ENCODE assay signal across 8 cellular contexts in genomic region chr17:62968445-62968923, GRCh38. TPM values are rescaled to one million over a fixed set of nuclear protein-coding genes. Genes with fewer than 3 reads are reported as not detected.
DNase-seq lines count a peak whose midpoint lies in the region; ATAC-seq and TF ChIP-seq lines count a peak whose summit lies in the region.

No MANE protein-coding gene starts in this region.

- no TSS peak for BruUV-seq in mammary epithelial cell (replicated peaks; lab: Mats Ljungman, UMichigan)

- DNase-seq in NCI-H187 treated with DMSO at 0.1 percent for 48 hours (lab: John Stamatoyannopoulos, UW) = peak; percentile 92
- peak in 1 of 3 donors; percentile 34 for DNase-seq in T-helper 17 cell
- peak; percentile 86 for DNase-seq in mammary epithelial cell
- peak; percentile 78 for DNase-seq in kidney epithelial cell (ENCODE audit: low read depth)
- peak; percentile 12 for DNase-seq in stimulated activated CD4-positive, alpha-beta T cell treated with anti-CD3 and anti-CD28 coated beads, Interleukin-4, amount 100 ng/mL, for 1 hour

- H3K4me1 ChIP-seq in mammary epithelial cell (ENCODE audit: insufficient read depth, low read length) = peaks cover 12% of the 10 kb centered on the region

- peak; percentile 92 for TF ChIP-seq CTCF in 22Rv1 (IDR thresholded peaks at IDR 0.05)
- TF ChIP-seq CTCF in GM12874 (IDR thresholded peaks at IDR 0.05; ENCODE audit: insufficient read depth, low read depth, low read length) = peak; percentile 54
- peak; percentile 94 to 96 for TF ChIP-seq CTCF in mammary epithelial cell (conservative IDR thresholded peaks at IDR 0.05 in 1 of 2, IDR thresholded peaks at IDR 0.05 in 1 of 2; ENCODE audit: extremely low read depth in 1 of 2, insufficient read depth in 1 of 2, low read depth in 1 of 2, low read length in 2 of 2)
- peak; percentile 91 for TF ChIP-seq CTCF in kidney epithelial cell (IDR thresholded peaks at IDR 0.05; ENCODE audit: insufficient read depth, low read length, poor library complexity, severe bottlenecking)

- CTCF ChIA-PET in mammary epithelial cell (lab: Charles Lee; ENCODE audit: low non-redundant PET) = interaction anchor here (0.9 kb wide), 2 partner anchors 263 to 443 kb away, joined by 4 to 8 read pairs; no protein-coding TSS in a partner anchor

- peaks cover 40% of the 10 kb centered on the region for H3K4me1 Mint-ChIP-seq in T-helper 17 cell

- peaks cover 5% of the 10 kb centered on the region for H4K20me1 ChIP-seq in mammary epithelial cell (ENCODE audit: insufficient read depth, low read length)

- H3K36me3 ChIP-seq in mammary epithelial cell (ENCODE audit: insufficient read depth, low read length) (no peaks in the 10 kb centered on the region), kidney epithelial cell (ENCODE audit: control insufficient read depth, insufficient read depth, low read length) (no peaks in the 10 kb centered on the region)

- peak overlapping the region; percentile 98 for H3K9ac ChIP-seq in mammary epithelial cell (ENCODE audit: insufficient read depth, low read length)

- H3K4me3 ChIP-seq in mammary epithelial cell (replicated peaks in 1 of 3; ENCODE audit: insufficient read depth in 1 of 3, low read depth in 2 of 3, low read length in 3 of 3) = peak overlapping the region; percentile 85 to 90 (median 90)
- peak overlapping the region; percentile 94 for H3K4me3 ChIP-seq in kidney epithelial cell (ENCODE audit: low read depth, low read length)

- H3K9me3 ChIP-seq in T-helper 17 cell (ENCODE audit: control insufficient read depth, low read length, poor library complexity, severe bottlenecking) = no peaks in the 10 kb centered on the region
- no peaks in the 10 kb centered on the region for H3K9me3 ChIP-seq in mammary epithelial cell (replicated peaks; ENCODE audit: insufficient read depth, low read length)

- H3K79me2 ChIP-seq in mammary epithelial cell (ENCODE audit: insufficient read depth, low read length) = peaks cover 72% of the 10 kb centered on the region

- peak overlapping the region; percentile 73 for H3K4me3 Mint-ChIP-seq in T-helper 17 cell

- in situ Hi-C loops in mammary epithelial cell (cut with MboI; ENCODE audit: low sequenced_read_pairs in 2 of 2) = loop anchor here (5.0 to 10.0 kb wide), 5 partner anchors 74 to 261 kb away; no protein-coding TSS in a partner anchor

- H3K36me3 Mint-ChIP-seq in T-helper 17 cell (ENCODE audit: low read depth) = no peaks in the 10 kb centered on the region

- H3K27me3 Mint-ChIP-seq in T-helper 17 cell = no peaks in the 10 kb centered on the region

- ATAC-seq in HG02885 (IDR thresholded peaks at IDR 0.05; ENCODE audit: poor library complexity, unreplicated experiment) = peak; percentile 70
- ATAC-seq in T-helper 17 cell = peak; percentile 49

- no peak overlapping the region for H3K27ac ChIP-seq in 22Rv1
- H3K27ac ChIP-seq in mammary epithelial cell (ENCODE audit: insufficient read depth, low read depth, low read length) = peak overlapping the region; percentile 83

- dilution Hi-C loops in mammary epithelial cell (cut with HindIII; ENCODE audit: low sequenced_read_pairs) = no loop called here

- intact Hi-C loops in mammary epithelial cell (cut with micrococcal nuclease) = loop anchor here (1.0 to 5.0 kb wide), 8 partner anchors 75 to 546 kb away; partner anchors contain the start of gene METTL2A

- peak overlapping the region; percentile 95 for H3K4me2 ChIP-seq in mammary epithelial cell (ENCODE audit: insufficient read depth, low read depth, low read length)

- no peak overlapping the region for H3K27ac Mint-ChIP-seq in T-helper 17 cell

- no peak overlapping the region for H2AFZ ChIP-seq in mammary epithelial cell (ENCODE audit: low read depth, low read length)

- H3K27me3 ChIP-seq in mammary epithelial cell (ENCODE audit: insufficient read depth, low read length) (no peaks in the 10 kb centered on the region), kidney epithelial cell (ENCODE audit: control insufficient read depth, insufficient read depth, low read length) (no peaks in the 10 kb centered on the region)

- 0% methylated on average over 3 of the region's 3 CpGs for WGBS in mammary epithelial cell (ENCODE audit: low coverage, missing lambda C conversion rate)

RNA-seq across cellular contexts. Expression of gene TANC2, which starts 2.4 kb away (rescaled TPM):
- total RNA-seq in T-helper 17 cell = 10 to 100 TPM; 46.0 to 51.0 TPM
- total RNA-seq in mammary epithelial cell = 100 to 1,000 TPM; 128 to 138 TPM
- polyA plus RNA-seq in mammary epithelial cell = 24.5 TPM
- 89.2 TPM for polyA minus RNA-seq in mammary epithelial cell
- 35.0 and 51.0 TPM in 2 replicates for total RNA-seq in kidney epithelial cell
